Comparison of ENCODE assay signal across 8 cellular contexts in the genomic region with DNA sequence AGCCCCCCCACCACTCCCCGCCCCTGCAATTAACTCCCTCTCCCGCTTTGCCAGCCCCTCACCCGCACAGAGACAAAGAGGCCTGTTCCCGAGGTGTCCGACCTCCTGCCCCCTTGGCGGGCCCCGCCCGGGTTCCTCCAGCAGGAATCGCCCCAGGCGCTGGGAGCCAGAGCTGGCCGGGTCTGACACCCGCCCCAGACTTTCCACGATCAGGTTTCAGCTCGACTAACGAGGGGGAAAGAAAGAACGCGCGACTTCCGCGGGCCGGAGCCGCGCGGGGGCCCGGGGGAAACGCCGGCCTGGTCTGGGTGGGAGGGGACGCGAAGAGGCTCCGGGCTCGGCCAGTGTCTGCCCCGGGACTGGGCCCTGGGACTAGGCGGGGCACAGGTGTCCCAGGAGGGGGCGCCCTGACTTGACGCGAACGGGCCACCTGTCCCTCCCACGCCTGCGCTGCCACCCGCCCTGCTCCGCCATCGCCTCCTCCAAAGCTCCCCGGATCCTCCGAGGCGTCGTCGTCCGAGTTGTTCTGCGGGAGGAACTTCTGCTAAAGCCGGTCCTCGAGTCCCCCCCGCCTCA. TPM values are rescaled to one million over a fixed set of nuclear protein-coding genes. Genes with fewer than 3 reads are reported as not detected.
A peak's percentile ranks its signal among the peaks of the same experiment; 100 is the strongest.
DNase-seq lines count a peak whose midpoint lies in the region; ATAC-seq and TF ChIP-seq lines count a peak whose summit lies in the region.

No MANE protein-coding gene starts in this region.

- H3K9me3 ChIP-seq in BE2C, result no peaks in the 10 kb centered on the region
- H3K9me3 ChIP-seq in osteoblast (ENCODE audit: low read depth, low read length), result no peaks in the 10 kb centered on the region

- H3K4me3 ChIP-seq in BE2C (ENCODE audit: low read depth, low read length) (peak overlapping the region; percentile 62), fibroblast of villous mesenchyme (ENCODE audit: low read depth, low read length) (peak overlapping the region; percentile 39), osteoblast (ENCODE audit: insufficient read depth, low read length) (peak overlapping the region; percentile 67)

- H3K27me3 ChIP-seq in BE2C, result no peaks in the 10 kb centered on the region
- peaks cover 41% of the 10 kb centered on the region for H3K27me3 ChIP-seq in osteoblast (ENCODE audit: insufficient read depth, low read length)

- no peaks in the 10 kb centered on the region for H3K79me2 ChIP-seq in osteoblast (ENCODE audit: insufficient read depth, low read length)

- H3K4me2 ChIP-seq in osteoblast (ENCODE audit: insufficient read depth, low read length), result peak overlapping the region; percentile 91

- TF ChIP-seq CTCF in BE2C (IDR thresholded peaks at IDR 0.05; ENCODE audit: low read depth, low read length) (peak; percentile 42), fibroblast of villous mesenchyme (IDR thresholded peaks at IDR 0.05; ENCODE audit: insufficient read depth, low read depth, low read length) (no peak), osteoblast (IDR thresholded peaks at IDR 0.05; ENCODE audit: extremely low read depth, low read depth, low read length) (no peak)

- ATAC-seq in GM19452 (IDR thresholded peaks at IDR 0.05; ENCODE audit: unreplicated experiment) (peak; percentile 70), HG03025 (IDR thresholded peaks at IDR 0.05; ENCODE audit: low FRiP score, unreplicated experiment) (no peak)

- peak; percentile 82 for DNase-seq in BE2C
- DNase-seq in NCI-H146 treated with DMSO at 0.1 percent for 48 hours (lab: John Stamatoyannopoulos, UW; ENCODE audit: unreplicated experiment), result peak; percentile 43
- peak; percentile 37 for DNase-seq in activated T-cell treated with anti-CD3 and anti-CD28 coated beads for 48 hours (ENCODE audit: low read depth)
- DNase-seq in fibroblast of villous mesenchyme (ENCODE audit: low read depth), result peak; percentile 19
- DNase-seq in osteoblast (ENCODE audit: insufficient read length, low spot score, missing footprints), result peak; percentile 85
- peak; percentile 59 for DNase-seq in ureter (ENCODE audit: low spot score)

- peak overlapping the region; percentile 7 for H3K27ac ChIP-seq in osteoblast (ENCODE audit: low read depth, low read length)

- peak overlapping the region; percentile 75 for H2AFZ ChIP-seq in osteoblast (ENCODE audit: low read length)

- no peaks in the 10 kb centered on the region for H4K20me1 ChIP-seq in osteoblast (ENCODE audit: insufficient read depth, low read length)

- peaks cover 21% of the 10 kb centered on the region for H3K4me1 ChIP-seq in BE2C
- peaks cover 19% of the 10 kb centered on the region for H3K4me1 ChIP-seq in osteoblast (ENCODE audit: insufficient read depth, low read length)

- H3K36me3 ChIP-seq in BE2C (no peaks in the 10 kb centered on the region), osteoblast (ENCODE audit: insufficient read depth, low read length) (no peaks in the 10 kb centered on the region)

RNA-seq across cellular contexts. Expression of a gene that starts 36.3 kb away (rescaled TPM):
- 10.9 TPM for polyA plus RNA-seq in BE2C (2012; ENCODE audit: insufficient read depth, insufficient read length, low read depth)
- 9.0 and 15.1 TPM in 2 replicates for total RNA-seq in fibroblast of villous mesenchyme
- total RNA-seq in osteoblast, result 5.1 and 7.4 TPM in 2 replicates
- 19.9 TPM for total RNA-seq in ureter

RNA-seq across cellular contexts. Expression of a gene that starts 59.8 kb away (rescaled TPM):
- 4.8 TPM for polyA plus RNA-seq in BE2C (2012; ENCODE audit: insufficient read depth, insufficient read length, low read depth)
- total RNA-seq in fibroblast of villous mesenchyme (10.6 and 31.1 TPM in 2 replicates), osteoblast (2.9 and 8.0 TPM in 2 replicates), ureter (2.1 TPM)

Comparison
In these comparisons a context has a peak if more than half of its experiments do, and no peak if none do; other contexts are left out.
1. DNase-seq: peak in every context shown above with its lines; median percentile 85 in osteoblast; 82 in BE2C; 59 in ureter; 43 in NCI-H146 treated with DMSO at 0.1 percent for 48 hours; 37 in activated T-cell treated with anti-CD3 and anti-CD28 coated beads for 48 hours; 19 in fibroblast of villous mesenchyme.